ENCODE assay signal across 2 cellular contexts in genomic region chr2:11379558-11379957, GRCh38.
TF ChIP-seq lines count a peak whose summit lies in the region.

No MANE protein-coding gene starts in this region.

TF ChIP-seq in IMR-90, 13 proteins besides CTCF, POLR2A, EP300 and RAD21:
- TF ChIP-seq CEBPB (IDR thresholded peaks at IDR 0.05; ENCODE audit: low read depth, low read length) (peak; percentile 64), FOS (IDR thresholded peaks at IDR 0.05; ENCODE audit: low read depth, low read length) (no peak)

TF ChIP-seq in HepG2, 621 proteins besides CTCF, POLR2A, EP300 and RAD21:
- TF ChIP-seq CENPX (CRISPR knock-in tag; IDR thresholded peaks at IDR 0.05) (no peak), CEBPG (CRISPR knock-in tag; IDR thresholded peaks at IDR 0.05) (peak; percentile 67), HIC2 (CRISPR knock-in tag; IDR thresholded peaks at IDR 0.05; ENCODE audit: low read depth) (no peak), HNRNPH1 (optimal IDR thresholded peaks at IDR 0.05; ENCODE audit: low read depth, low read length) (no peak), PAWR (CRISPR knock-in tag; IDR thresholded peaks at IDR 0.05; ENCODE audit: borderline replicate concordance) (no peak), BCL6 (CRISPR knock-in tag; IDR thresholded peaks at IDR 0.05) (peak; percentile 34; the same call in 1 of the 2 replicates), FOSL2 (CRISPR knock-in tag; IDR thresholded peaks at IDR 0.05) (0 out of 2 replicates have a peak, but pooled peaks have one; percentile 9), ZFP82 (CRISPR knock-in tag; IDR thresholded peaks at IDR 0.05; ENCODE audit: borderline replicate concordance) (no peak), ZNF674 (CRISPR knock-in tag; IDR thresholded peaks at IDR 0.05; ENCODE audit: low read depth) (no peak), ZNF142 (CRISPR knock-in tag; IDR thresholded peaks at IDR 0.05) (no peak), HMGA1 (CRISPR knock-in tag; conservative IDR thresholded peaks at IDR 0.05) (no peak), MXI1 (IDR thresholded peaks at IDR 0.05; ENCODE audit: borderline replicate concordance, low read depth, low read length) (no peak), HCFC1 (IDR thresholded peaks at IDR 0.05; ENCODE audit: low read depth, low read length) (no peak), ATF4 (CRISPR knock-in tag; IDR thresholded peaks at IDR 0.05) (no peak), GATAD2A (CRISPR knock-in tag; IDR thresholded peaks at IDR 0.05) (0 out of 2 replicates have a peak, but pooled peaks have one; percentile 30), NFAT5 (CRISPR knock-in tag; IDR thresholded peaks at IDR 0.05) (no peak), SRSF1 (optimal IDR thresholded peaks at IDR 0.05; ENCODE audit: low read depth, low read length) (no peak), ZNF546 (CRISPR knock-in tag; conservative IDR thresholded peaks at IDR 0.05) (no peak), NR2F6 (IDR thresholded peaks at IDR 0.05) (no peak), NR2F6 (CRISPR knock-in tag; IDR thresholded peaks at IDR 0.05) (no peak), DNMT1 (CRISPR knock-in tag; IDR thresholded peaks at IDR 0.05) (no peak), MEIS1 (CRISPR knock-in tag; IDR thresholded peaks at IDR 0.05; ENCODE audit: borderline replicate concordance) (no peak), CEBPB (IDR thresholded peaks at IDR 0.05; ENCODE audit: borderline replicate concordance, low read depth, low read length) (peak; percentile 72; the same call in 1 of the 2 replicates), ZFYVE20 (CRISPR knock-in tag; IDR thresholded peaks at IDR 0.05; ENCODE audit: borderline replicate concordance, low read depth) (no peak), SMARCE1 (IDR thresholded peaks at IDR 0.05; ENCODE audit: borderline replicate concordance) (no peak), ZNF737 (CRISPR knock-in tag; IDR thresholded peaks at IDR 0.05; ENCODE audit: borderline replicate concordance) (no peak), ZNF296 (CRISPR knock-in tag; conservative IDR thresholded peaks at IDR 0.05) (no peak), ZNF639 (CRISPR knock-in tag; conservative IDR thresholded peaks at IDR 0.05) (no peak), CC2D1A (CRISPR knock-in tag; IDR thresholded peaks at IDR 0.05) (0 out of 2 replicates have a peak, but pooled peaks have one; percentile 57)
- TF ChIP-seq, protein P1, sequence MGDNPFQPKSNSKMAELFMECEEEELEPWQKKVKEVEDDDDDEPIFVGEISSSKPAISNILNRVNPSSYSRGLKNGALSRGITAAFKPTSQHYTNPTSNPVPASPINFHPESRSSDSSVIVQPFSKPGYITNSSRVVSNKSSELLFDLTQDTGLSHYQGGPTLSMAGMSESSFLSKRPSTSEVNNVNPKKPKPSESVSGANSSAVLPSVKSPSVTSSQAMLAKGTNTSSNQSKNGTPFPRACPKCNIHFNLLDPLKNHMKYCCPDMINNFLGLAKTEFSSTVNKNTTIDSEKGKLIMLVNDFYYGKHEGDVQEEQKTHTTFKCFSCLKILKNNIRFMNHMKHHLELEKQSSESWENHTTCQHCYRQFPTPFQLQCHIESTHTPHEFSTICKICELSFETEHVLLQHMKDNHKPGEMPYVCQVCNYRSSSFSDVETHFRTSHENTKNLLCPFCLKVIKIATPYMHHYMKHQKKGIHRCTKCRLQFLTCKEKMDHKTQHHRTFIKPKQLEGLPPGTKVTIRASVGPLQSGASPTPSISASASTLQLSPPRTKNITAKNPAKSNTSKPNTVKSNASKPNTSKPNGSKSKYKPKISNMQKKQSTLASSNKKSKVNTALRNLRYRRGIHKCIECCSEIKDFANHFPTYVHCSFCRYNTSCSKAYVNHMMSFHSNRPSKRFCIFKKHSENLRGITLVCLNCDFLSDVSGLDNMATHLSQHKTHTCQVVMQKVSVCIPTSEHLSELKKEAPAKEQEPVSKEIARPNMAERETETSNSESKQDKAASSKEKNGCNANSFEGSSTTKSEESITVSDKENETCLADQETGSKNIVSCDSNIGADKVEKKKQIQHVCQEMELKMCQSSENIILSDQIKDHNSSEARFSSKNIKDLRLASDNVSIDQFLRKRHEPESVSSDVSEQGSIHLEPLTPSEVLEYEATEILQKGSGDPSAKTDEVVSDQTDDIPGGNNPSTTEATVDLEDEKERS (CRISPR knock-in tag; IDR thresholded peaks at IDR 0.05), result no peak
- TF ChIP-seq, protein P2, sequence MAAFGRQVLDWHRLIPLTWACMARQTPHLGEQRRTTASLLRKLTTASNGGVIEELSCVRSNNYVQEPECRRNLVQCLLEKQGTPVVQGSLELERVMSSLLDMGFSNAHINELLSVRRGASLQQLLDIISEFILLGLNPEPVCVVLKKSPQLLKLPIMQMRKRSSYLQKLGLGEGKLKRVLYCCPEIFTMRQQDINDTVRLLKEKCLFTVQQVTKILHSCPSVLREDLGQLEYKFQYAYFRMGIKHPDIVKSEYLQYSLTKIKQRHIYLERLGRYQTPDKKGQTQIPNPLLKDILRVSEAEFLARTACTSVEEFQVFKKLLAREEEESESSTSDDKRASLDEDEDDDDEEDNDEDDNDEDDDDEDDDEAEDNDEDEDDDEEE (CRISPR knock-in tag; IDR thresholded peaks at IDR 0.05), result no peak
